Comparison of ENCODE assay signal across 1 cellular context in genomic region chr19:28706693-28707092, GRCh38.
TF ChIP-seq lines count a peak whose summit lies in the region.

No MANE protein-coding gene starts in this region.

TF ChIP-seq in WTC11, 78 proteins besides CTCF, POLR2A, EP300 and RAD21 (continued from another document):
- TF ChIP-seq IRF1 (CRISPR knock-in tag; IDR thresholded peaks at IDR 0.05) (no peak), TEAD4 (CRISPR knock-in tag; IDR thresholded peaks at IDR 0.05) (no peak), TP53 (CRISPR knock-in tag; IDR thresholded peaks at IDR 0.05) (no peak), HMGXB4 (CRISPR knock-in tag; IDR thresholded peaks at IDR 0.05) (no peak), ATF2 (CRISPR knock-in tag; IDR thresholded peaks at IDR 0.05; ENCODE audit: borderline replicate concordance, low read depth) (no peak)
TF ChIP-seq in WTC11: peak in this region for 0.
